ENCODE assay signal across 17 cellular contexts in the genomic region with DNA sequence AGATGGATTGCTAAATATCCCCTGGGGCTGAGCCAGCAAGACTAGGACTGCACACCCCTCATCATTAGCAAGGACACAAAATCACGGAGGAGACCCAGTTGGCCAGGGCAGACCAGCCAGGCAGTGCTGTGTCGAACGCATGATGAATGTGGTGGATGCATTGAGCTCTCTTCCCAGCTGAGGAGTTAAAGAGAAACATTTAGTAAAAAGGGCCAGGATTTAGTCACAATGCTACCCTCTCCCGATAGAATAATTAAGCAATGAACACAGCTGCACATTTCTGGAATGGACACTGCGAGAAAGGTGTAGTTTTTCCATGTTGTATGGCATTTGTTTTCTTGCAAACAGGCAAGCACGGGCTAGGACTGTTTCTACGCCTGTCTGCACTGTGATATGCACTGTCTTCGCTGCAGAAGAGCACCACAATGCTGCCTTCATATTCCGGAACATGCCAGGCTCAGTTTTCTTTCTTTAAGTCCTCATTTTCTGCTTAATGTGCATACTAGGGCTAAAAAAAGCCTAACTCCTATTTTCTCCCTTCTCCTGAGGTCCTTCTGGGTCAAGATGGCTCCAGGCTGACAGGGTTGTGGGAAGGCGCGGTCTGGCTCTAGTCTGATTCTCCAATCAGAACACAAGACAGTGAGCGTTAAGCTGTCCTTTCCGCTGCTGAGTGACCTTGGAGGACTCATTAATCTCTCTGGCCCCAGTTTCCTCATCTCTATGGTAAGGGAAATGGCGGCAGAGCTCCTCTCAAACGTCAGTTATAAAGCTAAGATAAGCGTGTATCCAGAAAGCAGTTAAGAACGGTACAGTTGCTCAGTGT.
"Had no signal": no experiment of that assay in that cellular context is flagged by ENCODE, and none has a peak within 500 bp of the region (broad histone marks: within the 10 kb centered on the region; RNA-seq: fewer than 3 reads in every experiment).

No MANE protein-coding gene starts in this region.

- H3K4me1 ChIP-seq: parathyroid adenoma, upper lobe of right lung had no signal

- H3K9ac ChIP-seq: parathyroid adenoma had no signal

- H3K27ac ChIP-seq: brain microvascular endothelial cell, gastrocnemius medialis, neutrophil, parathyroid adenoma, upper lobe of right lung had no signal

- H3K36me3 ChIP-seq: brain microvascular endothelial cell, gastrocnemius medialis, neutrophil, upper lobe of right lung had no signal

- H3K79me2 ChIP-seq: parathyroid adenoma had no signal

- H3K9me3 ChIP-seq: gastrocnemius medialis, neutrophil, upper lobe of right lung had no signal

- H2AFZ ChIP-seq: parathyroid adenoma had no signal

- H3K27me3 ChIP-seq: gastrocnemius medialis, neutrophil, upper lobe of right lung had no signal

- H3K4me3 ChIP-seq: upper lobe of right lung had no signal

- ATAC-seq: gastrocnemius medialis; left lobe of liver; naive thymus-derived CD4-positive, alpha-beta T cell; stimulated activated naive B cell treated with anti-CD40 and anti-IgM and Interleukin-4, amounts not matched to agents 10 μg/mL and 1 μg/mL and 100 μg/mL, for 72 hours; T-helper 17 cell; upper lobe of right lung; WTC11 had no signal

- DNase-seq: activated CD4-positive, alpha-beta T cell treated with anti-CD3 and anti-CD28 coated beads, Interleukin-2, amount 10 ng/mL, durations not matched to agents 24 days and 14 days; activated CD8-positive, alpha-beta memory T cell treated with anti-CD3 and anti-CD28 coated beads, Interleukin-2, amount 50 U/mL, for 48 hours; activated gamma-delta T cell treated with Interleukin-2 at 50 U/mL for 16 hours; brain microvascular endothelial cell; dermis blood vessel endothelial cell; endodermal cell; gastrocnemius medialis; mammary epithelial cell; naive thymus-derived CD4-positive, alpha-beta T cell; stimulated activated CD4-positive, alpha-beta T cell treated with anti-CD3 and anti-CD28 coated beads, Interleukin-2, amount 100 ng/mL, for 48 hours; stimulated activated naive B cell treated with anti-CD40 and anti-IgM and Interleukin-4, amounts not matched to agents 10 μg/mL and 1 μg/mL and 100 μg/mL, for 72 hours; T-helper 17 cell; upper lobe of right lung had no signal
